Comparison of ENCODE assay signal across 24 cellular contexts in genomic region chr5:112534564-112534963, GRCh38.
DNase-seq lines count a peak whose midpoint lies in the region; ATAC-seq and TF ChIP-seq lines count a peak whose summit lies in the region.
"Had no signal": no experiment of that assay in that cellular context is flagged by ENCODE, and none has a peak within 500 bp of the region (broad histone marks: within the 10 kb centered on the region; RNA-seq: fewer than 3 reads in every experiment).

No MANE protein-coding gene starts in this region.

- intact Hi-C loops in esophagus muscularis mucosa (cut with DNase I), result no loop called here
- intact Hi-C loops in aorta (cut with DNase I), result no loop called here

- H3K27me3 ChIP-seq in esophagus muscularis mucosa, result peaks cover 0 to 4% (median 0%) of the 10 kb centered on the region in 4 donors
- H3K27me3 ChIP-seq in aorta (ENCODE audit: control insufficient read depth in 1 of 2, insufficient read depth in 2 of 2, low read length in 1 of 2), result no peaks in the 10 kb centered on the region
- no peaks in the 10 kb centered on the region for H3K27me3 ChIP-seq in GM23248 (replicated peaks; ENCODE audit: insufficient read depth)
- H3K27me3 ChIP-seq: uterus had no signal

- H3K4me1 ChIP-seq in esophagus muscularis mucosa (no peaks in the 10 kb centered on the region), aorta (ENCODE audit: control insufficient read depth in 1 of 2, insufficient read depth in 2 of 2, low read length in 2 of 2) (peaks cover 0 to 5% of the 10 kb centered on the region in 2 donors), GM23248 (ENCODE audit: insufficient read depth) (no peaks in the 10 kb centered on the region)
- H3K4me1 ChIP-seq: uterus had no signal

- no peak for TF ChIP-seq CTCF in esophagus muscularis mucosa (IDR thresholded peaks at IDR 0.05)

- WGBS in esophagus muscularis mucosa, result 57% methylated on average over 2 of the region's 2 CpGs
- 8 to 12% methylated on average over 2 of the region's 2 CpGs for WGBS in aorta, 2 donors
- WGBS in GM23248 (ENCODE audit: low coverage in 1 of 2, low lambda C conversion rate in 2 of 2, missing lambda C conversion rate in 2 of 2), 2 experiments, result 8 to 9% methylated on average over 2 of the region's 2 CpGs

- in situ Hi-C loops in GM23248 (cut with MboI), result no loop called here

- H3F3A ChIP-seq in GM23248 (ENCODE audit: insufficient read depth), result no peaks in the 10 kb centered on the region

- no peak overlapping the region for H3K9ac ChIP-seq in GM23248
- H3K9ac ChIP-seq: KMS-11 had no signal

- H3K9me2 ChIP-seq in GM23248 (ENCODE audit: insufficient read depth), result no peaks in the 10 kb centered on the region

- H4K20me1 ChIP-seq in GM23248 (ENCODE audit: insufficient read depth), result no peaks in the 10 kb centered on the region

- H3K27ac ChIP-seq in esophagus muscularis mucosa (replicated peaks in 1 of 4) (no peak overlapping the region), aorta (ENCODE audit: low read depth in 1 of 2, low read length in 2 of 2) (no peak overlapping the region), GM23248 (no peak overlapping the region)
- H3K27ac ChIP-seq: KMS-11, neutrophil, uterus, WERI-Rb-1 had no signal

- H3K4me3 ChIP-seq in esophagus muscularis mucosa (no peak overlapping the region), aorta (ENCODE audit: low read length in 2 of 2) (no peak overlapping the region), GM23248 (no peak overlapping the region)
- H3K4me3 ChIP-seq: uterus had no signal

- DNase-seq in OCI-M2 (lab: John Stamatoyannopoulos, UW; ENCODE audit: unreplicated experiment) (peak; percentile 35), esophagus muscularis mucosa (ENCODE audit: extremely low spot score) (peak; percentile 8), aorta (no peak), medulla oblongata (ENCODE audit: extremely low spot score) (no peak), GM23248 (no peak)
- DNase-seq: activated CD4-positive, alpha-beta T cell treated with anti-CD3 and anti-CD28 coated beads, Interleukin-2, amount 50 U/mL, for 4 hours; C1 segment of cervical spinal cord; cerebellar nuclear complex; DMS 273 treated with DMSO at 0.1 percent for 48 hours; effector CD4-positive, alpha-beta T cell; H7; NCI-H1105; NCI-H2107; NCI-H510A treated with DMSO at 0.1 percent for 48 hours; Right ventricle myocardium superior; substantia nigra; T-cell; uterus; WERI-Rb-1 had no signal

- TF ChIP-seq EP300 in esophagus muscularis mucosa (IDR thresholded peaks at IDR 0.05), result no peak

- no peaks in the 10 kb centered on the region for H3K9me3 ChIP-seq in esophagus muscularis mucosa
- H3K9me3 ChIP-seq in aorta (ENCODE audit: control insufficient read depth, low read length), result no peaks in the 10 kb centered on the region
- H3K9me3 ChIP-seq in GM23248 (ENCODE audit: low read depth), result no peaks in the 10 kb centered on the region
- H3K9me3 ChIP-seq: neutrophil, uterus had no signal

- ATAC-seq in GM18498 (IDR thresholded peaks at IDR 0.05; ENCODE audit: unreplicated experiment), result peak; percentile 40
- peak; percentile 44 for ATAC-seq in HG03432 (IDR thresholded peaks at IDR 0.05; ENCODE audit: unreplicated experiment)
- no peak for ATAC-seq in aorta (ENCODE audit: low FRiP score)
- no peak for ATAC-seq in HG03280 (IDR thresholded peaks at IDR 0.05; ENCODE audit: unreplicated experiment)
- ATAC-seq: T-cell had no signal

- no peaks in the 10 kb centered on the region for H3K79me2 ChIP-seq in GM23248 (ENCODE audit: insufficient read depth)

- no peak overlapping the region for H2AFZ ChIP-seq in GM23248

- H3K4me2 ChIP-seq in GM23248 (ENCODE audit: unreplicated experiment), result no peak overlapping the region
- H3K4me2 ChIP-seq: KMS-11 had no signal

- H3K36me3 ChIP-seq in esophagus muscularis mucosa (no peaks in the 10 kb centered on the region), aorta (ENCODE audit: control insufficient read depth in 1 of 2, insufficient read depth in 2 of 2, low read length in 1 of 2) (no peaks in the 10 kb centered on the region), GM23248 (ENCODE audit: low read depth) (no peaks in the 10 kb centered on the region)
- H3K36me3 ChIP-seq: neutrophil, uterus, WERI-Rb-1 had no signal

- TF ChIP-seq POLR2A in esophagus muscularis mucosa (IDR thresholded peaks at IDR 0.05; ENCODE audit: low read depth), result no peak

Comparison
In these comparisons a context has a peak if more than half of its experiments do, and no peak if none do; other contexts are left out.
1. ATAC-seq: peak in GM18498 (single experiment) and HG03432 (single experiment); none in aorta (single experiment) and HG03280 (single experiment).
2. DNase-seq: peak in OCI-M2 (single experiment) and esophagus muscularis mucosa (single experiment); none in aorta (0 of 2), medulla oblongata (single experiment) and GM23248 (single experiment).